In the genomic region with DNA sequence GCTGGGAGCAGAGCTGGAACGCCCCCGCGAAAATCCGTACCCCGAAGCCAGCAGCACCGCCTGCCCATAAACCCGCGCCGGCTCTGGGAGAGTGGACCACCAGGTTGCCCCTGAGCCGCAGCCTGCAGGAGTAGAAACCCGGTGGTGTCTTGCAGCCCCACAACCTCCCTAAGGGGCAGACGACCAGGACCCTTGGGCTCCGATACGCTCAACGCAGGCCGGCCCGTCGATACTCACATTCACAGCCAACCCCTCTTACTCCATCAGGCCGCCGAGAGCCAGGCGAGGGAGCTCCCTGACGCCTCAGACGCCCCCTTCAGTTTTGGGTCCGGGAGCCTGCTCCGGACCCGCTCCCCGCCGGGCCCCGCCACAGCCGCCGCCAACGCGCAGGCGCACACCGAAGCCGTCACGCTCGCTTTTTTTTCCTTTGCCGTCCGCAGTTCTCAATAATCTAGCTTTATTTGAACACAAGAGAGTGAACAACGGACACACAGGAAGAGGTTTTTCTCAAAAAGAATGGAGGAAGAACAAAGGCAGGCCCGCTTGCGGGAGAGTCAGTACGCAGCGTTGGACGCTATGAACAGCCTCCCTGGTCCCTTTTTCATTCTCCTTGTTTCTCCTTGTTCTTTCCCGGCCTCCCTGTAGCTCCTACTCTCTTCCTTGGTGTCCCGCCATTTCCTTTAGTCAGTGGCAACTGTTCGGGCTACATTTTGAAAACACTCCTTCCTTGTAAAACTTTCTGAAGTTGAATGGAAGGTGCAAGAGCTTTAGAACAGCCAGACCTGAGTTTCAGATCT, we compare ENCODE assay signal across 1 cellular context.
TF ChIP-seq lines count a peak whose summit lies in the region.

Gene ZNF106, minus strand, starts transcription at position 399 of the 797 bp plus-strand sequence. CDS start 18,852 bp downstream, outside the sequence.

TF ChIP-seq in HepG2, 621 proteins besides CTCF, POLR2A, EP300 and RAD21 (continued from another document and continues in another):
- TF ChIP-seq, protein P1, sequence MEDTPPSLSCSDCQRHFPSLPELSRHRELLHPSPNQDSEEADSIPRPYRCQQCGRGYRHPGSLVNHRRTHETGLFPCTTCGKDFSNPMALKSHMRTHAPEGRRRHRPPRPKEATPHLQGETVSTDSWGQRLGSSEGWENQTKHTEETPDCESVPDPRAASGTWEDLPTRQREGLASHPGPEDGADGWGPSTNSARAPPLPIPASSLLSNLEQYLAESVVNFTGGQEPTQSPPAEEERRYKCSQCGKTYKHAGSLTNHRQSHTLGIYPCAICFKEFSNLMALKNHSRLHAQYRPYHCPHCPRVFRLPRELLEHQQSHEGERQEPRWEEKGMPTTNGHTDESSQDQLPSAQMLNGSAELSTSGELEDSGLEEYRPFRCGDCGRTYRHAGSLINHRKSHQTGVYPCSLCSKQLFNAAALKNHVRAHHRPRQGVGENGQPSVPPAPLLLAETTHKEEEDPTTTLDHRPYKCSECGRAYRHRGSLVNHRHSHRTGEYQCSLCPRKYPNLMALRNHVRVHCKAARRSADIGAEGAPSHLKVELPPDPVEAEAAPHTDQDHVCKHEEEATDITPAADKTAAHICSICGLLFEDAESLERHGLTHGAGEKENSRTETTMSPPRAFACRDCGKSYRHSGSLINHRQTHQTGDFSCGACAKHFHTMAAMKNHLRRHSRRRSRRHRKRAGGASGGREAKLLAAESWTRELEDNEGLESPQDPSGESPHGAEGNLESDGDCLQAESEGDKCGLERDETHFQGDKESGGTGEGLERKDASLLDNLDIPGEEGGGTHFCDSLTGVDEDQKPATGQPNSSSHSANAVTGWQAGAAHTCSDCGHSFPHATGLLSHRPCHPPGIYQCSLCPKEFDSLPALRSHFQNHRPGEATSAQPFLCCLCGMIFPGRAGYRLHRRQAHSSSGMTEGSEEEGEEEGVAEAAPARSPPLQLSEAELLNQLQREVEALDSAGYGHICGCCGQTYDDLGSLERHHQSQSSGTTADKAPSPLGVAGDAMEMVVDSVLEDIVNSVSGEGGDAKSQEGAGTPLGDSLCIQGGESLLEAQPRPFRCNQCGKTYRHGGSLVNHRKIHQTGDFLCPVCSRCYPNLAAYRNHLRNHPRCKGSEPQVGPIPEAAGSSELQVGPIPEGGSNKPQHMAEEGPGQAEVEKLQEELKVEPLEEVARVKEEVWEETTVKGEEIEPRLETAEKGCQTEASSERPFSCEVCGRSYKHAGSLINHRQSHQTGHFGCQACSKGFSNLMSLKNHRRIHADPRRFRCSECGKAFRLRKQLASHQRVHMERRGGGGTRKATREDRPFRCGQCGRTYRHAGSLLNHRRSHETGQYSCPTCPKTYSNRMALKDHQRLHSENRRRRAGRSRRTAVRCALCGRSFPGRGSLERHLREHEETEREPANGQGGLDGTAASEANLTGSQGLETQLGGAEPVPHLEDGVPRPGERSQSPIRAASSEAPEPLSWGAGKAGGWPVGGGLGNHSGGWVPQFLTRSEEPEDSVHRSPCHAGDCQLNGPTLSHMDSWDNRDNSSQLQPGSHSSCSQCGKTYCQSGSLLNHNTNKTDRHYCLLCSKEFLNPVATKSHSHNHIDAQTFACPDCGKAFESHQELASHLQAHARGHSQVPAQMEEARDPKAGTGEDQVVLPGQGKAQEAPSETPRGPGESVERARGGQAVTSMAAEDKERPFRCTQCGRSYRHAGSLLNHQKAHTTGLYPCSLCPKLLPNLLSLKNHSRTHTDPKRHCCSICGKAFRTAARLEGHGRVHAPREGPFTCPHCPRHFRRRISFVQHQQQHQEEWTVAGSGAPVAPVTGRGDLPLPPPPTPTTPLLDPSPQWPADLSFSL (CRISPR knock-in tag; IDR thresholded peaks at IDR 0.05) = 0 out of 2 replicates have a peak, but pooled peaks have one; percentile 19
- TF ChIP-seq, protein P2, sequence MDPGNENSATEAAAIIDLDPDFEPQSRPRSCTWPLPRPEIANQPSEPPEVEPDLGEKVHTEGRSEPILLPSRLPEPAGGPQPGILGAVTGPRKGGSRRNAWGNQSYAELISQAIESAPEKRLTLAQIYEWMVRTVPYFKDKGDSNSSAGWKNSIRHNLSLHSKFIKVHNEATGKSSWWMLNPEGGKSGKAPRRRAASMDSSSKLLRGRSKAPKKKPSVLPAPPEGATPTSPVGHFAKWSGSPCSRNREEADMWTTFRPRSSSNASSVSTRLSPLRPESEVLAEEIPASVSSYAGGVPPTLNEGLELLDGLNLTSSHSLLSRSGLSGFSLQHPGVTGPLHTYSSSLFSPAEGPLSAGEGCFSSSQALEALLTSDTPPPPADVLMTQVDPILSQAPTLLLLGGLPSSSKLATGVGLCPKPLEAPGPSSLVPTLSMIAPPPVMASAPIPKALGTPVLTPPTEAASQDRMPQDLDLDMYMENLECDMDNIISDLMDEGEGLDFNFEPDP (CRISPR knock-in tag; conservative IDR thresholded peaks at IDR 0.05) = no peak
- peak; percentile 83; the same call in 1 of the 2 replicates for TF ChIP-seq BRD4 (CRISPR knock-in tag; IDR thresholded peaks at IDR 0.05)
- TF ChIP-seq ZNF878 (CRISPR knock-in tag; IDR thresholded peaks at IDR 0.05) = peak; percentile 81
- TF ChIP-seq, protein P3, sequence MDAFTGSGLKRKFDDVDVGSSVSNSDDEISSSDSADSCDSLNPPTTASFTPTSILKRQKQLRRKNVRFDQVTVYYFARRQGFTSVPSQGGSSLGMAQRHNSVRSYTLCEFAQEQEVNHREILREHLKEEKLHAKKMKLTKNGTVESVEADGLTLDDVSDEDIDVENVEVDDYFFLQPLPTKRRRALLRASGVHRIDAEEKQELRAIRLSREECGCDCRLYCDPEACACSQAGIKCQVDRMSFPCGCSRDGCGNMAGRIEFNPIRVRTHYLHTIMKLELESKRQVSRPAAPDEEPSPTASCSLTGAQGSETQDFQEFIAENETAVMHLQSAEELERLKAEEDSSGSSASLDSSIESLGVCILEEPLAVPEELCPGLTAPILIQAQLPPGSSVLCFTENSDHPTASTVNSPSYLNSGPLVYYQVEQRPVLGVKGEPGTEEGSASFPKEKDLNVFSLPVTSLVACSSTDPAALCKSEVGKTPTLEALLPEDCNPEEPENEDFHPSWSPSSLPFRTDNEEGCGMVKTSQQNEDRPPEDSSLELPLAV (CRISPR knock-in tag; conservative IDR thresholded peaks at IDR 0.05; ENCODE audit: low read depth) = no peak
- TF ChIP-seq ZNF274 (CRISPR knock-in tag; IDR thresholded peaks at IDR 0.05) = peak; percentile 19; the same call in 1 of the 2 replicates
- TF ChIP-seq, protein P4, sequence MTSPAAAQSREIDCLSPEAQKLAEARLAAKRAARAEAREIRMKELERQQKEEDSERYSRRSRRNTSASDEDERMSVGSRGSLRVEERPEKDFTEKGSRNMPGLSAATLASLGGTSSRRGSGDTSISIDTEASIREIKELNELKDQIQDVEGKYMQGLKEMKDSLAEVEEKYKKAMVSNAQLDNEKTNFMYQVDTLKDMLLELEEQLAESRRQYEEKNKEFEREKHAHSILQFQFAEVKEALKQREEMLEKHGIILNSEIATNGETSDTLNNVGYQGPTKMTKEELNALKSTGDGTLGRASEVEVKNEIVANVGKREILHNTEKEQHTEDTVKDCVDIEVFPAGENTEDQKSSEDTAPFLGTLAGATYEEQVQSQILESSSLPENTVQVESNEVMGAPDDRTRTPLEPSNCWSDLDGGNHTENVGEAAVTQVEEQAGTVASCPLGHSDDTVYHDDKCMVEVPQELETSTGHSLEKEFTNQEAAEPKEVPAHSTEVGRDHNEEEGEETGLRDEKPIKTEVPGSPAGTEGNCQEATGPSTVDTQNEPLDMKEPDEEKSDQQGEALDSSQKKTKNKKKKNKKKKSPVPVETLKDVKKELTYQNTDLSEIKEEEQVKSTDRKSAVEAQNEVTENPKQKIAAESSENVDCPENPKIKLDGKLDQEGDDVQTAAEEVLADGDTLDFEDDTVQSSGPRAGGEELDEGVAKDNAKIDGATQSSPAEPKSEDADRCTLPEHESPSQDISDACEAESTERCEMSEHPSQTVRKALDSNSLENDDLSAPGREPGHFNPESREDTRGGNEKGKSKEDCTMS (CRISPR knock-in tag; conservative IDR thresholded peaks at IDR 0.05) = no peak
- TF ChIP-seq PPARG (CRISPR knock-in tag; conservative IDR thresholded peaks at IDR 0.05) = peak; percentile 50; the same call in 1 of the 2 replicates
- TF ChIP-seq RBM39 (IDR thresholded peaks at IDR 0.05; ENCODE audit: low read depth, low read length, poor library complexity, severe bottlenecking) = peak; percentile 95
- TF ChIP-seq SNAPC2 (CRISPR knock-in tag; IDR thresholded peaks at IDR 0.05) = peak; percentile 81; the same call in 1 of the 2 replicates
- 0 out of 2 replicates have a peak, but pooled peaks have one; percentile 31 for TF ChIP-seq ZNF850 (CRISPR knock-in tag; conservative IDR thresholded peaks at IDR 0.05)
- no peak for TF ChIP-seq GPN1 (CRISPR knock-in tag; IDR thresholded peaks at IDR 0.05; ENCODE audit: borderline replicate concordance)
- 0 out of 2 replicates have a peak, but pooled peaks have one; percentile 28 for TF ChIP-seq FOXO1 (CRISPR knock-in tag; IDR thresholded peaks at IDR 0.05)
- no peak for TF ChIP-seq SETDB1 (CRISPR knock-in tag; IDR thresholded peaks at IDR 0.05; ENCODE audit: borderline replicate concordance)
- no peak for TF ChIP-seq ZNF841 (CRISPR knock-in tag; IDR thresholded peaks at IDR 0.05; ENCODE audit: borderline replicate concordance)
- TF ChIP-seq CC2D1A (CRISPR knock-in tag; IDR thresholded peaks at IDR 0.05) = no peak
- TF ChIP-seq ZNF75D (CRISPR knock-in tag; IDR thresholded peaks at IDR 0.05; ENCODE audit: borderline replicate concordance) = no peak
- no peak for TF ChIP-seq LCORL (IDR thresholded peaks at IDR 0.05)
- TF ChIP-seq LCORL (CRISPR knock-in tag; IDR thresholded peaks at IDR 0.05) = peak; percentile 87
- peak; percentile 85 for TF ChIP-seq FOXC1 (CRISPR knock-in tag; IDR thresholded peaks at IDR 0.05; ENCODE audit: borderline replicate concordance)
- peak; percentile 19; the same call in 1 of the 2 replicates for TF ChIP-seq ZNF605 (CRISPR knock-in tag; IDR thresholded peaks at IDR 0.05)
- no peak for TF ChIP-seq EZH2 (conservative IDR thresholded peaks at IDR 0.05; ENCODE audit: low read depth, low read length)
- no peak for TF ChIP-seq ZNF619 (CRISPR knock-in tag; IDR thresholded peaks at IDR 0.05)
- TF ChIP-seq HNRNPLL (IDR thresholded peaks at IDR 0.05; ENCODE audit: low read depth, low read length, poor library complexity, severe bottlenecking) = peak; percentile 61
- TF ChIP-seq ZNF451 (CRISPR knock-in tag; IDR thresholded peaks at IDR 0.05) = no peak
- peak; percentile 58; the same call in 1 of the 2 replicates for TF ChIP-seq ZFP90 (CRISPR knock-in tag; IDR thresholded peaks at IDR 0.05; ENCODE audit: borderline replicate concordance)
- TF ChIP-seq TBP (CRISPR knock-in tag; IDR thresholded peaks at IDR 0.05) = no peak; the same call in 1 of the 2 replicates
- peak; percentile 60; the same call in 1 of the 2 replicates for TF ChIP-seq ZNF280D (CRISPR knock-in tag; IDR thresholded peaks at IDR 0.05)
- TF ChIP-seq, protein P5, sequence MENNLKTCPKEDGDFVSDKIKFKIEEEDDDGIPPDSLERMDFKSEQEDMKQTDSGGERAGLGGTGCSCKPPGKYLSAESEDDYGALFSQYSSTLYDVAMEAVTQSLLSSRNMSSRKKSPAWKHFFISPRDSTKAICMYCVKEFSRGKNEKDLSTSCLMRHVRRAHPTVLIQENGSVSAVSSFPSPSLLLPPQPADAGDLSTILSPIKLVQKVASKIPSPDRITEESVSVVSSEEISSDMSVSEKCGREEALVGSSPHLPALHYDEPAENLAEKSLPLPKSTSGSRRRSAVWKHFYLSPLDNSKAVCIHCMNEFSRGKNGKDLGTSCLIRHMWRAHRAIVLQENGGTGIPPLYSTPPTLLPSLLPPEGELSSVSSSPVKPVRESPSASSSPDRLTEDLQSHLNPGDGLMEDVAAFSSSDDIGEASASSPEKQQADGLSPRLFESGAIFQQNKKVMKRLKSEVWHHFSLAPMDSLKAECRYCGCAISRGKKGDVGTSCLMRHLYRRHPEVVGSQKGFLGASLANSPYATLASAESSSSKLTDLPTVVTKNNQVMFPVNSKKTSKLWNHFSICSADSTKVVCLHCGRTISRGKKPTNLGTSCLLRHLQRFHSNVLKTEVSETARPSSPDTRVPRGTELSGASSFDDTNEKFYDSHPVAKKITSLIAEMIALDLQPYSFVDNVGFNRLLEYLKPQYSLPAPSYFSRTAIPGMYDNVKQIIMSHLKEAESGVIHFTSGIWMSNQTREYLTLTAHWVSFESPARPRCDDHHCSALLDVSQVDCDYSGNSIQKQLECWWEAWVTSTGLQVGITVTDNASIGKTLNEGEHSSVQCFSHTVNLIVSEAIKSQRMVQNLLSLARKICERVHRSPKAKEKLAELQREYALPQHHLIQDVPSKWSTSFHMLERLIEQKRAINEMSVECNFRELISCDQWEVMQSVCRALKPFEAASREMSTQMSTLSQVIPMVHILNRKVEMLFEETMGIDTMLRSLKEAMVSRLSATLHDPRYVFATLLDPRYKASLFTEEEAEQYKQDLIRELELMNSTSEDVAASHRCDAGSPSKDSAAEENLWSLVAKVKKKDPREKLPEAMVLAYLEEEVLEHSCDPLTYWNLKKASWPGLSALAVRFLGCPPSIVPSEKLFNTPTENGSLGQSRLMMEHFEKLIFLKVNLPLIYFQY (CRISPR knock-in tag; IDR thresholded peaks at IDR 0.05; ENCODE audit: borderline replicate concordance) = peak; percentile 50
- no peak for TF ChIP-seq KLF13 (CRISPR knock-in tag; IDR thresholded peaks at IDR 0.05)
- TF ChIP-seq, protein P6, sequence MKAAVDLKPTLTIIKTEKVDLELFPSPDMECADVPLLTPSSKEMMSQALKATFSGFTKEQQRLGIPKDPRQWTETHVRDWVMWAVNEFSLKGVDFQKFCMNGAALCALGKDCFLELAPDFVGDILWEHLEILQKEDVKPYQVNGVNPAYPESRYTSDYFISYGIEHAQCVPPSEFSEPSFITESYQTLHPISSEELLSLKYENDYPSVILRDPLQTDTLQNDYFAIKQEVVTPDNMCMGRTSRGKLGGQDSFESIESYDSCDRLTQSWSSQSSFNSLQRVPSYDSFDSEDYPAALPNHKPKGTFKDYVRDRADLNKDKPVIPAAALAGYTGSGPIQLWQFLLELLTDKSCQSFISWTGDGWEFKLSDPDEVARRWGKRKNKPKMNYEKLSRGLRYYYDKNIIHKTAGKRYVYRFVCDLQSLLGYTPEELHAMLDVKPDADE (CRISPR knock-in tag; IDR thresholded peaks at IDR 0.05) = no peak
